In genomic region chr19:41774515-41774980, GRCh38 we compare ENCODE assay signal across 9 cellular contexts. TPM values are rescaled to one million over a fixed set of nuclear protein-coding genes. Genes with fewer than 3 reads are reported as not detected.
DNase-seq lines count a peak whose midpoint lies in the region; ATAC-seq lines count a peak whose summit lies in the region.
"Had no signal": no experiment of that assay in that cellular context is flagged by ENCODE, and none has a peak within 500 bp of the region (broad histone marks: within the 10 kb centered on the region; RNA-seq: fewer than 3 reads in every experiment).

No MANE protein-coding gene starts in this region.

- H3K27ac ChIP-seq in esophagus (ENCODE audit: low read depth in 2 of 2, low read length in 1 of 2) (peak overlapping the region; percentile 84 to 93), substantia nigra (ENCODE audit: low read depth, low read length, poor library complexity, severe bottlenecking) (no peak overlapping the region)

- peaks cover 72% of the 10 kb centered on the region for H3K27me3 Mint-ChIP-seq in activated CD4-positive, alpha-beta memory T cell treated with anti-CD3 and anti-CD28 coated beads, Interleukin-2, amount 10 ng/mL, durations not matched to agents 7 days and 5 days

- no peaks in the 10 kb centered on the region for H3K36me3 ChIP-seq in esophagus (ENCODE audit: control insufficient read depth in 2 of 2, insufficient read depth in 2 of 2, low read length in 1 of 2)

- DNase-seq in NCI-H2107 (lab: John Stamatoyannopoulos, UW) (peak; percentile 32), substantia nigra (lab: John Stamatoyannopoulos, UW) (no peak)
- DNase-seq in activated CD4-positive, alpha-beta memory T cell treated with anti-CD3 and anti-CD28 coated beads, Interleukin-2, amount 10 ng/mL, durations not matched to agents 7 days and 5 days: peak; percentile 52
- peak; percentile 42 for DNase-seq in stimulated activated naive CD4-positive, alpha-beta T cell treated with Interleukin-2 at 50 U/mL for 16 hours (lab: John Stamatoyannopoulos, UW)
- DNase-seq in NK-92 treated with Interleukin-12 subunit alpha and Interleukin-12 subunit beta, amount 100 ng/mL, for 24 hours (lab: John Stamatoyannopoulos, UW): no peak
- DNase-seq: naive B cell had no signal

- no peak overlapping the region for H3K4me3 Mint-ChIP-seq in activated CD4-positive, alpha-beta memory T cell treated with anti-CD3 and anti-CD28 coated beads, Interleukin-2, amount 10 ng/mL, durations not matched to agents 7 days and 5 days
- H3K4me3 Mint-ChIP-seq: naive B cell had no signal

- H3K9me3 ChIP-seq in esophagus (ENCODE audit: control insufficient read depth in 2 of 2, insufficient read depth in 1 of 2, low read depth in 1 of 2, low read length in 1 of 2): no peaks in the 10 kb centered on the region

- WGBS in esophagus, 2 donors: 26 to 30% methylated on average over 6 of the region's 6 CpGs

- no peak overlapping the region for H3K4me3 ChIP-seq in esophagus (ENCODE audit: low read depth in 1 of 2, low read length in 2 of 2)

- no peaks in the 10 kb centered on the region for H3K4me1 ChIP-seq in esophagus (ENCODE audit: control insufficient read depth in 2 of 2, insufficient read depth in 2 of 2, low read length in 1 of 2)

- H3K36me3 Mint-ChIP-seq in activated CD4-positive, alpha-beta memory T cell treated with anti-CD3 and anti-CD28 coated beads, Interleukin-2, amount 10 ng/mL, durations not matched to agents 7 days and 5 days (ENCODE audit: low read depth): no peaks in the 10 kb centered on the region
- H3K36me3 Mint-ChIP-seq: naive B cell had no signal

- peaks cover 27% of the 10 kb centered on the region for H3K4me1 Mint-ChIP-seq in activated CD4-positive, alpha-beta memory T cell treated with anti-CD3 and anti-CD28 coated beads, Interleukin-2, amount 10 ng/mL, durations not matched to agents 7 days and 5 days
- H3K4me1 Mint-ChIP-seq: naive B cell had no signal

- CTCF ChIA-PET in activated CD4-positive, alpha-beta memory T cell treated with anti-CD3 and anti-CD28 coated beads, Interleukin-2, amount 10 ng/mL, durations not matched to agents 7 days and 5 days (lab: Charles Lee): interaction anchor here (0.7 to 7.5 kb wide), 8 partner anchors 10 to 380 kb away, joined by 3 to 69 read pairs (median 4); partner anchors contain the start of gene CEACAM6

- H3K9me3 Mint-ChIP-seq in activated CD4-positive, alpha-beta memory T cell treated with anti-CD3 and anti-CD28 coated beads, Interleukin-2, amount 10 ng/mL, durations not matched to agents 7 days and 5 days: no peaks in the 10 kb centered on the region
- H3K9me3 Mint-ChIP-seq: naive B cell had no signal

- H3K27me3 ChIP-seq in esophagus (ENCODE audit: control insufficient read depth in 1 of 2, insufficient read depth in 2 of 2, low read length in 2 of 2): no peaks in the 10 kb centered on the region

- POLR2A ChIA-PET in activated CD4-positive, alpha-beta memory T cell treated with anti-CD3 and anti-CD28 coated beads, Interleukin-2, amount 10 ng/mL, durations not matched to agents 7 days and 5 days (lab: Charles Lee): interaction anchor here (2.0 kb wide), 1 partner anchor 10 kb away, joined by 6 read pairs; no protein-coding TSS in a partner anchor

- H3K27ac Mint-ChIP-seq in activated CD4-positive, alpha-beta memory T cell treated with anti-CD3 and anti-CD28 coated beads, Interleukin-2, amount 10 ng/mL, durations not matched to agents 7 days and 5 days: peak overlapping the region; percentile 21

- ATAC-seq in GM19397 (IDR thresholded peaks at IDR 0.05; ENCODE audit: unreplicated experiment) (no peak), GM19324 (IDR thresholded peaks at IDR 0.05; ENCODE audit: low FRiP score, unreplicated experiment) (no peak)

RNA-seq across cellular contexts. Expression of gene CEACAM6, which starts 19.2 kb away (rescaled TPM):
- not detected for total RNA-seq in activated CD4-positive, alpha-beta memory T cell treated with anti-CD3 and anti-CD28 coated beads, Interleukin-2, amount 10 ng/mL, durations not matched to agents 7 days and 5 days
- 100 to 1,000 TPM; 120 to 141 TPM for polyA plus RNA-seq in esophagus

RNA-seq across cellular contexts. Expression of gene CEACAM3, which starts 21.8 kb away (rescaled TPM):
- not detected for total RNA-seq in activated CD4-positive, alpha-beta memory T cell treated with anti-CD3 and anti-CD28 coated beads, Interleukin-2, amount 10 ng/mL, durations not matched to agents 7 days and 5 days
- 1 to 10 TPM in 1 of 2 donors, under 1 TPM in 1; 0.76 to 3.1 TPM for polyA plus RNA-seq in esophagus

Comparison
In these comparisons a context has a peak if more than half of its experiments do, and no peak if none do; other contexts are left out.
1. DNase-seq: peak in NCI-H2107 (single experiment), activated CD4-positive, alpha-beta memory T cell treated with anti-CD3 and anti-CD28 coated beads, Interleukin-2, amount 10 ng/mL, durations not matched to agents 7 days and 5 days (single experiment) and stimulated activated naive CD4-positive, alpha-beta T cell treated with Interleukin-2 at 50 U/mL for 16 hours (single experiment); none in NK-92 treated with Interleukin-12 subunit alpha and Interleukin-12 subunit beta, amount 100 ng/mL, for 24 hours (single experiment) and substantia nigra (0 of 49).